Comparison of ENCODE assay signal across 21 cellular contexts in genomic region chr7:77370606-77371005, GRCh38. TPM values are rescaled to one million over a fixed set of nuclear protein-coding genes. Genes with fewer than 3 reads are reported as not detected.
DNase-seq lines count a peak whose midpoint lies in the region; ATAC-seq and TF ChIP-seq lines count a peak whose summit lies in the region.
"Had no signal": no experiment of that assay in that cellular context is flagged by ENCODE, and none has a peak within 500 bp of the region (broad histone marks: within the 10 kb centered on the region; RNA-seq: fewer than 3 reads in every experiment).

No MANE protein-coding gene starts in this region.

- H3K36me3 ChIP-seq in mammary epithelial cell (ENCODE audit: insufficient read depth, low read length) (no peaks in the 10 kb centered on the region), mesenchymal stem cell (ENCODE audit: control insufficient read depth in 1 of 2, insufficient read depth in 2 of 2, low read depth in 1 of 2, low read length in 2 of 2) (peaks cover 0 to 19% of the 10 kb centered on the region in 2 experiments), psoas muscle (ENCODE audit: insufficient read depth in 1 of 2, low read depth in 1 of 2) (peaks cover 0 to 45% of the 10 kb centered on the region in 2 donors)

- H3K4me1 Mint-ChIP-seq in MCF 10A (ENCODE audit: insufficient read depth, unreplicated experiment), result no peaks in the 10 kb centered on the region
- H3K4me1 Mint-ChIP-seq in stimulated activated naive B cell treated with anti-CD40 and anti-IgM and Interleukin-4, amounts not matched to agents 10 μg/mL and 1 μg/mL and 100 μg/mL, for 72 hours, result peaks cover 0 to 9% of the 10 kb centered on the region in 2 donors

- no peak overlapping the region for H2AK5ac ChIP-seq in mesenchymal stem cell (ENCODE audit: low read length, severe bottlenecking)

- no peak overlapping the region for H3K27ac Mint-ChIP-seq in MCF 10A (ENCODE audit: low read depth, unreplicated experiment)
- H3K27ac Mint-ChIP-seq in stimulated activated naive B cell treated with anti-CD40 and anti-IgM and Interleukin-4, amounts not matched to agents 10 μg/mL and 1 μg/mL and 100 μg/mL, for 72 hours, result peak overlapping the region; percentile 14
- H3K27ac Mint-ChIP-seq: activated CD8-positive, alpha-beta T cell treated with anti-CD3 and anti-CD28 coated beads, Interleukin-2, amount 10 ng/mL, durations not matched to agents 7 days and 5 days; stimulated activated naive CD8-positive, alpha-beta T cell treated with anti-CD3 and anti-CD28 coated beads, Interleukin-15, Interleukin-2, amounts not matched to agents 100 ng/mL and 50 ng/mL, for 24 hours; T-helper 1 cell treated with Interleukin-12 subunit alpha and Interleukin-12 subunit beta and Interleukin-4 antibody, amounts not matched to agents 30 μg/mL and 1 μg/mL, for 36 hours; type B pancreatic cell had no signal

- no peaks in the 10 kb centered on the region for H3K27me3 ChIP-seq in mammary epithelial cell (ENCODE audit: insufficient read depth, low read length)
- no peaks in the 10 kb centered on the region for H3K27me3 ChIP-seq in mesenchymal stem cell (ENCODE audit: control insufficient read depth in 1 of 2, insufficient read depth in 1 of 2, low read length in 2 of 2)
- H3K27me3 ChIP-seq in psoas muscle (ENCODE audit: insufficient read depth in 3 of 3, low read length in 2 of 3), result no peaks in the 10 kb centered on the region

- CTCF ChIA-PET in mammary epithelial cell (lab: Charles Lee; ENCODE audit: low non-redundant PET), result no interaction called here
- CTCF ChIA-PET in MCF 10A (lab: Yijun Ruan, JAX), result interaction anchor here (0.6 to 1.6 kb wide), 6 partner anchors 11 to 281 kb away, joined by 3 to 7 read pairs (median 3); no protein-coding TSS in a partner anchor
- CTCF ChIA-PET in HEK293T (lab: Yijun Ruan, JAX), result no interaction called here

- H2AFZ ChIP-seq in mammary epithelial cell (ENCODE audit: low read depth, low read length) (peak overlapping the region; percentile 30), mesenchymal stem cell (ENCODE audit: low read depth, low read length) (no peak overlapping the region)

- dilution Hi-C loops in mammary epithelial cell (cut with HindIII; ENCODE audit: low sequenced_read_pairs), result no loop called here

- POLR2A ChIA-PET in MCF 10A (lab: Yijun Ruan, JAX), result interaction anchor here (0.7 kb wide), 1 partner anchor 9 kb away, joined by 4 read pairs; no protein-coding TSS in a partner anchor
- POLR2A ChIA-PET in HEK293T (lab: Yijun Ruan, JAX), result no interaction called here

- H3K36me3 Mint-ChIP-seq in MCF 10A (ENCODE audit: insufficient read depth, unreplicated experiment), result no peaks in the 10 kb centered on the region
- peaks cover 29 to 35% of the 10 kb centered on the region in 2 donors for H3K36me3 Mint-ChIP-seq in stimulated activated naive B cell treated with anti-CD40 and anti-IgM and Interleukin-4, amounts not matched to agents 10 μg/mL and 1 μg/mL and 100 μg/mL, for 72 hours
- H3K36me3 Mint-ChIP-seq: type B pancreatic cell had no signal

- H2BK12ac ChIP-seq in mesenchymal stem cell (ENCODE audit: low read length in 2 of 2), result no peak overlapping the region

- H3K14ac ChIP-seq in mesenchymal stem cell (ENCODE audit: low read length in 2 of 2), result no peak overlapping the region

- intact Hi-C loops in mammary epithelial cell (cut with micrococcal nuclease) (no loop called here), MCF 10A (cut with micrococcal nuclease) (no loop called here), psoas muscle (cut with DNase I) (no loop called here)

- H3K4ac ChIP-seq in mesenchymal stem cell (ENCODE audit: low read depth in 1 of 2, low read length in 2 of 2), result no peak overlapping the region

- H3K9ac ChIP-seq in mammary epithelial cell (ENCODE audit: insufficient read depth, low read length) (no peak overlapping the region), mesenchymal stem cell (ENCODE audit: low read length) (no peak overlapping the region)

- ATAC-seq in HG02588 (IDR thresholded peaks at IDR 0.05; ENCODE audit: unreplicated experiment) (peak; percentile 54), HG03565 (IDR thresholded peaks at IDR 0.05; ENCODE audit: unreplicated experiment) (peak; percentile 70), psoas muscle (no peak)
- no peak for ATAC-seq in stimulated activated naive B cell treated with anti-CD40 and anti-IgM and Interleukin-4, amounts not matched to agents 10 μg/mL and 1 μg/mL and 100 μg/mL, for 72 hours (replicated peaks)
- ATAC-seq: activated CD8-positive, alpha-beta T cell treated with anti-CD3 and anti-CD28 coated beads, Interleukin-2, amount 10 ng/mL, durations not matched to agents 7 days and 5 days had no signal

- no peak overlapping the region for H3K23ac ChIP-seq in mesenchymal stem cell (ENCODE audit: low read length in 2 of 2)

- no peaks in the 10 kb centered on the region for H4K20me1 ChIP-seq in mammary epithelial cell (ENCODE audit: insufficient read depth, low read length)

- no peaks in the 10 kb centered on the region for H3K4me1 ChIP-seq in mammary epithelial cell (ENCODE audit: insufficient read depth, low read length)
- H3K4me1 ChIP-seq in mesenchymal stem cell (ENCODE audit: control insufficient read depth, insufficient read depth, low read depth, low read length), result no peaks in the 10 kb centered on the region
- no peaks in the 10 kb centered on the region for H3K4me1 ChIP-seq in psoas muscle

- H3K27ac ChIP-seq in mammary epithelial cell (ENCODE audit: insufficient read depth, low read depth, low read length) (no peak overlapping the region), mesenchymal stem cell (ENCODE audit: low read length, poor library complexity, severe bottlenecking) (no peak overlapping the region), psoas muscle (no peak overlapping the region)
- H3K27ac ChIP-seq: C4-2B, VCaP had no signal

- H3K4me3 Mint-ChIP-seq in MCF 10A (ENCODE audit: unreplicated experiment), result no peak overlapping the region
- H3K4me3 Mint-ChIP-seq in stimulated activated naive B cell treated with anti-CD40 and anti-IgM and Interleukin-4, amounts not matched to agents 10 μg/mL and 1 μg/mL and 100 μg/mL, for 72 hours, result no peak overlapping the region
- H3K4me3 Mint-ChIP-seq: activated CD8-positive, alpha-beta T cell treated with anti-CD3 and anti-CD28 coated beads, Interleukin-2, amount 10 ng/mL, durations not matched to agents 7 days and 5 days; stimulated activated naive CD8-positive, alpha-beta T cell treated with anti-CD3 and anti-CD28 coated beads, Interleukin-15, Interleukin-2, amounts not matched to agents 100 ng/mL and 50 ng/mL, for 24 hours; T-helper 1 cell treated with Interleukin-12 subunit alpha and Interleukin-12 subunit beta and Interleukin-4 antibody, amounts not matched to agents 30 μg/mL and 1 μg/mL, for 36 hours; type B pancreatic cell had no signal

- H3K9me3 ChIP-seq in mammary epithelial cell (replicated peaks; ENCODE audit: insufficient read depth, low read length) (no peaks in the 10 kb centered on the region), mesenchymal stem cell (ENCODE audit: control insufficient read depth, low read length) (no peaks in the 10 kb centered on the region), psoas muscle (no peaks in the 10 kb centered on the region)

- H3K27me3 Mint-ChIP-seq in MCF 10A (ENCODE audit: insufficient read depth, unreplicated experiment), result no peaks in the 10 kb centered on the region
- no peaks in the 10 kb centered on the region for H3K27me3 Mint-ChIP-seq in stimulated activated naive B cell treated with anti-CD40 and anti-IgM and Interleukin-4, amounts not matched to agents 10 μg/mL and 1 μg/mL and 100 μg/mL, for 72 hours
- H3K27me3 Mint-ChIP-seq: stimulated activated naive CD8-positive, alpha-beta T cell treated with anti-CD3 and anti-CD28 coated beads, Interleukin-15, Interleukin-2, amounts not matched to agents 100 ng/mL and 50 ng/mL, for 24 hours; type B pancreatic cell had no signal

- H3K18ac ChIP-seq in mesenchymal stem cell (ENCODE audit: low read depth in 1 of 2, low read length in 2 of 2), result no peak overlapping the region

- 78% methylated on average over 1 of the region's 1 CpG for WGBS in mammary epithelial cell (ENCODE audit: low coverage, missing lambda C conversion rate)
- 85% methylated on average over 1 of the region's 1 CpG for WGBS in mesenchymal stem cell
- WGBS in psoas muscle, 3 donors, result 69 to 83% (median 80%) methylated on average over 1 of the region's 1 CpG

- no peak overlapping the region for H2BK15ac ChIP-seq in mesenchymal stem cell (ENCODE audit: low read depth, poor library complexity, severe bottlenecking)

- H2BK5ac ChIP-seq in mesenchymal stem cell (ENCODE audit: low read depth, low read length, poor library complexity, severe bottlenecking), result no peak overlapping the region

- in situ Hi-C loops in mammary epithelial cell (cut with MboI; ENCODE audit: low sequenced_read_pairs in 2 of 2), result no loop called here

- no peak overlapping the region for H3K4me2 ChIP-seq in mammary epithelial cell (ENCODE audit: insufficient read depth, low read depth, low read length)
- no peak overlapping the region for H3K4me2 ChIP-seq in mesenchymal stem cell (ENCODE audit: low read length, poor library complexity, severe bottlenecking)

- no peak for TF ChIP-seq CTCF in mammary epithelial cell (conservative IDR thresholded peaks at IDR 0.05 in 1 of 2, IDR thresholded peaks at IDR 0.05 in 1 of 2; ENCODE audit: extremely low read depth in 1 of 2, insufficient read depth in 1 of 2, low read depth in 1 of 2, low read length in 2 of 2)
- no peak for TF ChIP-seq CTCF in MCF 10A (IDR thresholded peaks at IDR 0.05; ENCODE audit: unreplicated experiment)
- TF ChIP-seq CTCF in psoas muscle (IDR thresholded peaks at IDR 0.05), result no peak

- no peak overlapping the region for H4K91ac ChIP-seq in mesenchymal stem cell (ENCODE audit: low read length)

- H3K9me3 Mint-ChIP-seq in MCF 10A (ENCODE audit: unreplicated experiment), result peaks cover 8% of the 10 kb centered on the region
- H3K9me3 Mint-ChIP-seq in stimulated activated naive B cell treated with anti-CD40 and anti-IgM and Interleukin-4, amounts not matched to agents 10 μg/mL and 1 μg/mL and 100 μg/mL, for 72 hours, result peaks cover 5 to 6% of the 10 kb centered on the region in 2 donors
- H3K9me3 Mint-ChIP-seq: T-helper 1 cell treated with Interleukin-12 subunit alpha and Interleukin-12 subunit beta and Interleukin-4 antibody, amounts not matched to agents 30 μg/mL and 1 μg/mL, for 36 hours; type B pancreatic cell had no signal

- DNase-seq in mammary epithelial cell, result peak; percentile 33
- DNase-seq in MCF 10A (ENCODE audit: unreplicated experiment), result no peak
- DNase-seq in stimulated activated naive B cell treated with anti-CD40 and anti-IgM and Interleukin-4, amounts not matched to agents 10 μg/mL and 1 μg/mL and 100 μg/mL, for 72 hours, result no peak
- DNase-seq in mesenchymal stem cell, result no peak
- DNase-seq in HEK293T (ENCODE audit: extremely low spot score), result no peak
- no peak for DNase-seq in psoas muscle
- DNase-seq: activated CD8-positive, alpha-beta T cell treated with anti-CD3 and anti-CD28 coated beads, Interleukin-2, amount 10 ng/mL, durations not matched to agents 7 days and 5 days; activated T-cell treated with anti-CD3 and anti-CD28 coated beads, Interleukin-2, amount 50 U/mL, for 48 hours; dermis blood vessel endothelial cell; NCI-H69; nucleus accumbens; OCI-M1; retina; SHP77 treated with DMSO at 0.1 percent for 48 hours had no signal

- no peaks in the 10 kb centered on the region for H3K79me1 ChIP-seq in mesenchymal stem cell (replicated peaks; ENCODE audit: low read length, poor library complexity, severe bottlenecking)

- H2BK120ac ChIP-seq in mesenchymal stem cell (ENCODE audit: low read depth, low read length), result no peak overlapping the region

- H3K4me3 ChIP-seq in mammary epithelial cell (replicated peaks in 1 of 3; ENCODE audit: insufficient read depth in 1 of 3, low read depth in 2 of 3, low read length in 3 of 3) (no peak overlapping the region), mesenchymal stem cell (ENCODE audit: insufficient read depth in 1 of 2, low read depth in 1 of 2, low read length in 2 of 2) (no peak overlapping the region), psoas muscle (no peak overlapping the region)

- no peak overlapping the region for H4K8ac ChIP-seq in mesenchymal stem cell (ENCODE audit: low read length)

- no TSS peak for BruUV-seq in mammary epithelial cell (replicated peaks; lab: Mats Ljungman, UMichigan)
- BruUV-seq in MCF 10A (replicated peaks; lab: Mats Ljungman, UMichigan), result no TSS peak

- H3K79me2 ChIP-seq in mammary epithelial cell (ENCODE audit: insufficient read depth, low read length), result no peaks in the 10 kb centered on the region

RNA-seq across cellular contexts. Expression of gene GSAP, which starts 45.5 kb away (rescaled TPM):
- total RNA-seq in mammary epithelial cell, result 10 to 100 TPM in 1 of 2 donors, 1 to 10 TPM in 1; 7.9 to 10.3 TPM
- 2.6 TPM for polyA plus RNA-seq in mammary epithelial cell
- not detected for polyA minus RNA-seq in mammary epithelial cell
- total RNA-seq in MCF 10A (2022), result 13.7 and 19.0 TPM in 2 replicates
- 1.2 TPM for polyA plus RNA-seq in mesenchymal stem cell (2013, experiment 1 of 2)
- polyA plus RNA-seq in mesenchymal stem cell (2013, experiment 2 of 2), result 1.1 TPM
- 1 to 10 TPM; 2.0 to 4.2 (median 3.3) TPM for total RNA-seq in psoas muscle
- polyA plus RNA-seq in psoas muscle, result 1 to 10 TPM; 1.3 to 1.9 (median 1.6) TPM

Comparison
In these comparisons a context has a peak if more than half of its experiments do, and no peak if none do; other contexts are left out.
1. ATAC-seq: peak in HG02588 (single experiment) and HG03565 (single experiment); none in stimulated activated naive B cell treated with anti-CD40 and anti-IgM and Interleukin-4, amounts not matched to agents 10 μg/mL and 1 μg/mL and 100 μg/mL, for 72 hours (0 of 2) and psoas muscle (0 of 4).